1 cellular context compared by ENCODE assay signal in genomic region chr10:62459500-62459899, GRCh38.
TF ChIP-seq lines count a peak whose summit lies in the region.

No MANE protein-coding gene starts in this region.

TF ChIP-seq in SK-N-SH treated with all-trans-retinoic acid at 6 μM for 48 hours, 23 proteins besides CTCF, POLR2A, EP300 and RAD21 (continued from another document):
- TF ChIP-seq CSRNP3 (CRISPR knock-in tag; IDR thresholded peaks at IDR 0.05) (no peak), CSDC2 (CRISPR knock-in tag; IDR thresholded peaks at IDR 0.05) (no peak), ARNTL (CRISPR knock-in tag; IDR thresholded peaks at IDR 0.05; ENCODE audit: borderline replicate concordance, low read depth) (no peak), PPARA (CRISPR knock-in tag; IDR thresholded peaks at IDR 0.05; ENCODE audit: borderline replicate concordance) (no peak), ZFP30 (CRISPR knock-in tag; IDR thresholded peaks at IDR 0.05) (no peak)
